ENCODE assay signal across 1 cellular context in the genomic region with DNA sequence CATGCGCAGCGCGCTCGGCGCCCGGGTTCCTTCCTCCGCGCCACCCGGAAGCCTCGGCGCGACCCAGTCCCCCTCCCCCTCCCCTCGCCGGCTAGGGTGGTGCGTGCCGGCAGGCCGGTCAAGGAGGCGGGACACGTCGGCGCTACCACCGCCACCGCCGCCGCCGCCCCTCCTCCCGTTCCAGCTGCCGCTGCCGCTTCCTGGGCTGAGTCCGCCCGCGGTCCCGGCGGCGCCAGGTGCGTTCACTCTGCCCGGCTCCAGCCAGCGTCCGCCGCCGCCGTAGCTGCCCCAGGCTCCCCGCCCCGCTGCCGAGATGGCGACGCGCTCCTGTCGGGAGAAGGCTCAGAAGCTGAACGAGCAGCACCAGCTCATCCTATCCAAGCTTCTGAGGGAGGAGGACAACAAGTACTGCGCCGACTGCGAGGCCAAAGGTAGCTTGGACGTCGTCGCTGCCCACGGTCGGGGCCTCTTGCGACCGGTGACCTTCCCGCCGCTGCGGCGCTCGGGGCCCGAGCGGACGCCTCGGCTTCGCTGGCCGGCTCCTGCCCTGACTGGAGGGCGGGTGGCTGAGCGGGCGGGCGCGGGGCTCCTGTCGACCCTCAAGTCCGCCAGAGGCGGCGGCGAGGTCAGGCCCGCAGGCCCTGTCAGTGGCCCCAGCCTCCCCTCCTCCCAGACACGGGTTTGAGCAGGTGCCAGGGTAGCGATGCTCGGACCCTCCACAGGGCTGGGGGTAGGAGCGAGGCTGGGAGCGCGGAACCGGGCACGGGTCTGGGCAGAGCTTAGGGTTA.
TF ChIP-seq lines count a peak whose summit lies in the region.

SMAP1 (plus strand) TSS at position 173 of the 788 bp plus-strand sequence; CDS start at position 314, 141 bp downstream.

TF ChIP-seq in K562, 482 proteins besides CTCF, POLR2A, EP300 and RAD21 (continued from another document):
- TF ChIP-seq ZNF609 (CRISPR knock-in tag; IDR thresholded peaks at IDR 0.05; ENCODE audit: borderline replicate concordance) (no peak), KDM4B (IDR thresholded peaks at IDR 0.05; ENCODE audit: borderline replicate concordance in 2 of 2, low read depth in 1 of 2) (no peak), MED1 (CRISPR knock-in tag; IDR thresholded peaks at IDR 0.05; ENCODE audit: borderline replicate concordance) (no peak), HNRNPK (IDR thresholded peaks at IDR 0.05; ENCODE audit: low read depth, low read length, poor library complexity, severe bottlenecking) (peak; percentile 39), LARP7 (IDR thresholded peaks at IDR 0.05) (no peak), FOXP1 (CRISPR knock-in tag; IDR thresholded peaks at IDR 0.05) (peak; percentile 91), ZNF644 (tag; IDR thresholded peaks at IDR 0.05; ENCODE audit: low read depth) (no peak), TCF7L2 (IDR thresholded peaks at IDR 0.05; ENCODE audit: low read depth, low read length) (no peak), RBM34 (IDR thresholded peaks at IDR 0.05; ENCODE audit: borderline replicate concordance, insufficient read depth, low read length) (0 out of 2 replicates have a peak, but pooled peaks have one; percentile 69), GATAD2B (IDR thresholded peaks at IDR 0.05; ENCODE audit: borderline replicate concordance) (no peak), SMAD3 (CRISPR knock-in tag; conservative IDR thresholded peaks at IDR 0.05) (no peak), HCFC1 (IDR thresholded peaks at IDR 0.05; ENCODE audit: low read depth, low read length) (peak; percentile 43; the same call in 1 of the 2 replicates), KHSRP (IDR thresholded peaks at IDR 0.05) (no peak), SP2 (IDR thresholded peaks at IDR 0.05; ENCODE audit: extremely low read depth, low read depth, low read length, poor library complexity, severe bottlenecking) (no peak), SMARCE1 (IDR thresholded peaks at IDR 0.05) (no peak), GTF2E2 (tag; IDR thresholded peaks at IDR 0.05) (no peak), DPF2 (IDR thresholded peaks at IDR 0.05) (no peak), ZBTB33 (CRISPR knock-in tag; IDR thresholded peaks at IDR 0.05) (peak; percentile 49; the same call in 1 of the 2 replicates), ZNF184 (CRISPR knock-in tag; IDR thresholded peaks at IDR 0.05) (no peak), PATZ1 (CRISPR knock-in tag; IDR thresholded peaks at IDR 0.05; ENCODE audit: borderline replicate concordance) (no peak), RBFOX2 (IDR thresholded peaks at IDR 0.05; ENCODE audit: low read depth, low read length) (peak; percentile 93), KLF16 (IDR thresholded peaks at IDR 0.05) (no peak), ZBTB2 (IDR thresholded peaks at IDR 0.05) (no peak; the same call in 1 of the 2 replicates), PRDM10 (IDR thresholded peaks at IDR 0.05; ENCODE audit: partially characterized antibody) (peak; percentile 88), RAD51 (IDR thresholded peaks at IDR 0.05; ENCODE audit: borderline replicate concordance, low read depth) (no peak)
- TF ChIP-seq, protein P1, sequence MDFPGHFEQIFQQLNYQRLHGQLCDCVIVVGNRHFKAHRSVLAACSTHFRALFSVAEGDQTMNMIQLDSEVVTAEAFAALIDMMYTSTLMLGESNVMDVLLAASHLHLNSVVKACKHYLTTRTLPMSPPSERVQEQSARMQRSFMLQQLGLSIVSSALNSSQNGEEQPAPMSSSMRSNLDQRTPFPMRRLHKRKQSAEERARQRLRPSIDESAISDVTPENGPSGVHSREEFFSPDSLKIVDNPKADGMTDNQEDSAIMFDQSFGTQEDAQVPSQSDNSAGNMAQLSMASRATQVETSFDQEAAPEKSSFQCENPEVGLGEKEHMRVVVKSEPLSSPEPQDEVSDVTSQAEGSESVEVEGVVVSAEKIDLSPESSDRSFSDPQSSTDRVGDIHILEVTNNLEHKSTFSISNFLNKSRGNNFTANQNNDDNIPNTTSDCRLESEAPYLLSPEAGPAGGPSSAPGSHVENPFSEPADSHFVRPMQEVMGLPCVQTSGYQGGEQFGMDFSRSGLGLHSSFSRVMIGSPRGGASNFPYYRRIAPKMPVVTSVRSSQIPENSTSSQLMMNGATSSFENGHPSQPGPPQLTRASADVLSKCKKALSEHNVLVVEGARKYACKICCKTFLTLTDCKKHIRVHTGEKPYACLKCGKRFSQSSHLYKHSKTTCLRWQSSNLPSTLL (IDR thresholded peaks at IDR 0.05): no peak
- TF ChIP-seq, protein P2, sequence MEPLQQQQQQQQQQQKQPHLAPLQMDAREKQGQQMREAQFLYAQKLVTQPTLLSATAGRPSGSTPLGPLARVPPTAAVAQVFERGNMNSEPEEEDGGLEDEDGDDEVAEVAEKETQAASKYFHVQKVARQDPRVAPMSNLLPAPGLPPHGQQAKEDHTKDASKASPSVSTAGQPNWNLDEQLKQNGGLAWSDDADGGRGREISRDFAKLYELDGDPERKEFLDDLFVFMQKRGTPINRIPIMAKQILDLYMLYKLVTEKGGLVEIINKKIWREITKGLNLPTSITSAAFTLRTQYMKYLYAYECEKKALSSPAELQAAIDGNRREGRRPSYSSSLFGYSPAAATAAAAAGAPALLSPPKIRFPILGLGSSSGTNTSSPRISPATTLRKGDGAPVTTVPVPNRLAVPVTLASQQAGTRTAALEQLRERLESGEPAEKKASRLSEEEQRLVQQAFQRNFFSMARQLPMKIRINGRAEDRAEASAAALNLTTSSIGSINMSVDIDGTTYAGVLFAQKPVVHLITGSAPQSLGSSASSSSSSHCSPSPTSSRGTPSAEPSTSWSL (CRISPR knock-in tag; IDR thresholded peaks at IDR 0.05; ENCODE audit: borderline replicate concordance): peak; percentile 23; the same call in 1 of the 2 replicates
- TF ChIP-seq, protein P3, sequence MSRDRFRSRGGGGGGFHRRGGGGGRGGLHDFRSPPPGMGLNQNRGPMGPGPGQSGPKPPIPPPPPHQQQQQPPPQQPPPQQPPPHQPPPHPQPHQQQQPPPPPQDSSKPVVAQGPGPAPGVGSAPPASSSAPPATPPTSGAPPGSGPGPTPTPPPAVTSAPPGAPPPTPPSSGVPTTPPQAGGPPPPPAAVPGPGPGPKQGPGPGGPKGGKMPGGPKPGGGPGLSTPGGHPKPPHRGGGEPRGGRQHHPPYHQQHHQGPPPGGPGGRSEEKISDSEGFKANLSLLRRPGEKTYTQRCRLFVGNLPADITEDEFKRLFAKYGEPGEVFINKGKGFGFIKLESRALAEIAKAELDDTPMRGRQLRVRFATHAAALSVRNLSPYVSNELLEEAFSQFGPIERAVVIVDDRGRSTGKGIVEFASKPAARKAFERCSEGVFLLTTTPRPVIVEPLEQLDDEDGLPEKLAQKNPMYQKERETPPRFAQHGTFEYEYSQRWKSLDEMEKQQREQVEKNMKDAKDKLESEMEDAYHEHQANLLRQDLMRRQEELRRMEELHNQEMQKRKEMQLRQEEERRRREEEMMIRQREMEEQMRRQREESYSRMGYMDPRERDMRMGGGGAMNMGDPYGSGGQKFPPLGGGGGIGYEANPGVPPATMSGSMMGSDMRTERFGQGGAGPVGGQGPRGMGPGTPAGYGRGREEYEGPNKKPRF (IDR thresholded peaks at IDR 0.05; ENCODE audit: low read depth, low read length): no peak
- TF ChIP-seq, protein P4, sequence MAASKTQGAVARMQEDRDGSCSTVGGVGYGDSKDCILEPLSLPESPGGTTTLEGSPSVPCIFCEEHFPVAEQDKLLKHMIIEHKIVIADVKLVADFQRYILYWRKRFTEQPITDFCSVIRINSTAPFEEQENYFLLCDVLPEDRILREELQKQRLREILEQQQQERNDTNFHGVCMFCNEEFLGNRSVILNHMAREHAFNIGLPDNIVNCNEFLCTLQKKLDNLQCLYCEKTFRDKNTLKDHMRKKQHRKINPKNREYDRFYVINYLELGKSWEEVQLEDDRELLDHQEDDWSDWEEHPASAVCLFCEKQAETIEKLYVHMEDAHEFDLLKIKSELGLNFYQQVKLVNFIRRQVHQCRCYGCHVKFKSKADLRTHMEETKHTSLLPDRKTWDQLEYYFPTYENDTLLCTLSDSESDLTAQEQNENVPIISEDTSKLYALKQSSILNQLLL (CRISPR knock-in tag; IDR thresholded peaks at IDR 0.05; ENCODE audit: borderline replicate concordance): no peak
TF ChIP-seq in K562: peak in this region for 98.
